ENCODE assay signal across 8 cellular contexts in genomic region chr7:54758702-54759665, GRCh38. TPM values are rescaled to one million over a fixed set of nuclear protein-coding genes. Genes with fewer than 3 reads are reported as not detected.
DNase-seq lines count a peak whose midpoint lies in the region; ATAC-seq and TF ChIP-seq lines count a peak whose summit lies in the region.

SEC61G (minus strand) TSS chr7:54759211; CDS start chr7:54757588, 1,623 bp downstream.

- H3K27ac ChIP-seq in DOHH2 (ENCODE audit: low read depth, low read length) (peak within 1 kb of the TSS; percentile 30), GM23338 (ENCODE audit: low read depth) (peak within 1 kb of the TSS; percentile 77; the same call in 1 of the 2 replicates)

- peak; percentile 94 for ATAC-seq in GM23338
- ATAC-seq in naive B cell (ENCODE audit: low read depth in 2 of 2) = peak; percentile 98 to 99
- peak; percentile 98 for ATAC-seq in stimulated activated memory B cell treated with anti-CD40 and anti-IgM and Interleukin-4, amounts not matched to agents 10 μg/mL and 1 μg/mL and 100 μg/mL, for 72 hours

- H3K4me1 ChIP-seq in DOHH2 (ENCODE audit: control insufficient read depth, low read length) = peaks cover 22% of the 10 kb centered on the region
- peaks cover 10% of the 10 kb centered on the region for H3K4me1 ChIP-seq in GM23338 (ENCODE audit: insufficient read depth)

- H3K4me1 Mint-ChIP-seq in GM23338 (peaks cover 13% of the 10 kb centered on the region; the same call in 2 of the 3 replicates), naive B cell (peaks cover 8 to 33% (median 22%) of the 10 kb centered on the region in 3 donors)
- H3K4me1 Mint-ChIP-seq in stimulated activated memory B cell treated with anti-CD40 and anti-IgM and Interleukin-4, amounts not matched to agents 10 μg/mL and 1 μg/mL and 100 μg/mL, for 72 hours = peaks cover 13% of the 10 kb centered on the region

- H3K27me3 ChIP-seq in DOHH2 (ENCODE audit: control insufficient read depth, low read length) = no peaks in the 10 kb centered on the region
- H3K27me3 ChIP-seq in GM23338 (ENCODE audit: insufficient read depth) = no peaks in the 10 kb centered on the region

- no peak for TF ChIP-seq CTCF in DOHH2 (IDR thresholded peaks at IDR 0.05; ENCODE audit: low read depth, low read length, poor library complexity, severe bottlenecking)
- TF ChIP-seq CTCF in GM23338 (conservative IDR thresholded peaks at IDR 0.05; ENCODE audit: low read depth in 2 of 2) = no peak

- peak within 1 kb of the TSS; percentile 92; the same call in 1 of the 2 replicates for H2AFZ ChIP-seq in GM23338

- H4K20me1 ChIP-seq in DOHH2 (ENCODE audit: control insufficient read depth, insufficient read depth, low read depth, low read length) (peaks cover 19% of the 10 kb centered on the region), GM23338 (replicated peaks; ENCODE audit: insufficient read depth) (peaks cover 10% of the 10 kb centered on the region)

- peaks cover 50% of the 10 kb centered on the region for H3K36me3 ChIP-seq in DOHH2 (ENCODE audit: control insufficient read depth, low read length)
- peaks cover 15% of the 10 kb centered on the region for H3K36me3 ChIP-seq in GM23338 (ENCODE audit: insufficient read depth)

- H3F3A ChIP-seq in DOHH2 (ENCODE audit: control insufficient read depth, insufficient read depth) (peaks cover 2% of the 10 kb centered on the region; the same call in 1 of the 2 replicates), GM23338 (replicated peaks; ENCODE audit: low read depth) (no peaks in the 10 kb centered on the region)

- peak within 1 kb of the TSS; percentile 100 for H3K4me3 Mint-ChIP-seq in GM23338
- H3K4me3 Mint-ChIP-seq in naive B cell = peak within 1 kb of the TSS; percentile 89 to 99 (median 97)
- H3K4me3 Mint-ChIP-seq in stimulated activated memory B cell treated with anti-CD40 and anti-IgM and Interleukin-4, amounts not matched to agents 10 μg/mL and 1 μg/mL and 100 μg/mL, for 72 hours = peak within 1 kb of the TSS; percentile 98

- H3K4me2 ChIP-seq in DOHH2 (ENCODE audit: low read length) (peak within 1 kb of the TSS; percentile 89), GM23338 (peak within 1 kb of the TSS; percentile 89)

- peak; percentile 98 for DNase-seq in GM23338 (ENCODE audit: low spot score)
- peak; percentile 98 for DNase-seq in LHCN-M2 (ENCODE audit: low read depth)
- DNase-seq in RPMI8226 = peak; percentile 98
- peak; percentile 88 to 90 for DNase-seq in activated T-helper 1 cell treated with anti-CD3 and anti-CD28 coated beads, Interleukin-2, amount 50 U/mL, for 16 hours (ENCODE audit: low read depth in 1 of 2, low spot score in 1 of 2)
- DNase-seq in fibroblast of gingiva (ENCODE audit: low read depth) = peak; percentile 97
- peak; percentile 91 for DNase-seq in naive B cell

- H3K9me2 ChIP-seq in DOHH2 (replicated peaks; ENCODE audit: control insufficient read depth, low read length) (no peaks in the 10 kb centered on the region), GM23338 (ENCODE audit: insufficient read depth) (no peaks in the 10 kb centered on the region)

- peak within 1 kb of the TSS; percentile 93 for H3K27ac Mint-ChIP-seq in GM23338
- peak within 1 kb of the TSS; percentile 89 to 97 (median 96) for H3K27ac Mint-ChIP-seq in naive B cell
- H3K27ac Mint-ChIP-seq in stimulated activated memory B cell treated with anti-CD40 and anti-IgM and Interleukin-4, amounts not matched to agents 10 μg/mL and 1 μg/mL and 100 μg/mL, for 72 hours = peak within 1 kb of the TSS; percentile 96

- peaks cover 18% of the 10 kb centered on the region for H3K36me3 Mint-ChIP-seq in GM23338 (ENCODE audit: low read depth)
- H3K36me3 Mint-ChIP-seq in naive B cell = no peaks in the 10 kb centered on the region
- peaks cover 5% of the 10 kb centered on the region for H3K36me3 Mint-ChIP-seq in stimulated activated memory B cell treated with anti-CD40 and anti-IgM and Interleukin-4, amounts not matched to agents 10 μg/mL and 1 μg/mL and 100 μg/mL, for 72 hours

- peak within 1 kb of the TSS; percentile 100 for H3K4me3 ChIP-seq in DOHH2 (ENCODE audit: low read length)
- peak within 1 kb of the TSS; percentile 80 for H3K4me3 ChIP-seq in GM23338

- H3K79me2 ChIP-seq in DOHH2 (ENCODE audit: control insufficient read depth, low read length) (peaks cover 61% of the 10 kb centered on the region), GM23338 (replicated peaks; ENCODE audit: insufficient read depth) (peaks cover 58% of the 10 kb centered on the region)

- H3K9me3 ChIP-seq in DOHH2 (ENCODE audit: control insufficient read depth, insufficient read depth, low read length) = no peaks in the 10 kb centered on the region

- H3K9me3 Mint-ChIP-seq in GM23338 = no peaks in the 10 kb centered on the region; the same call in 2 of the 3 replicates
- no peaks in the 10 kb centered on the region for H3K9me3 Mint-ChIP-seq in naive B cell
- no peaks in the 10 kb centered on the region for H3K9me3 Mint-ChIP-seq in stimulated activated memory B cell treated with anti-CD40 and anti-IgM and Interleukin-4, amounts not matched to agents 10 μg/mL and 1 μg/mL and 100 μg/mL, for 72 hours

- H3K27me3 Mint-ChIP-seq in GM23338 (ENCODE audit: insufficient read depth, low read depth, poor library complexity) (peaks cover 5% of the 10 kb centered on the region), naive B cell (peaks cover 0 to 14% (median 6%) of the 10 kb centered on the region in 3 donors)
- H3K27me3 Mint-ChIP-seq in stimulated activated memory B cell treated with anti-CD40 and anti-IgM and Interleukin-4, amounts not matched to agents 10 μg/mL and 1 μg/mL and 100 μg/mL, for 72 hours = no peaks in the 10 kb centered on the region

TF ChIP-seq in GM23338, 12 proteins besides CTCF, POLR2A, EP300 and RAD21:
- no peak for TF ChIP-seq STAT1 (IDR thresholded peaks at IDR 0.05; ENCODE audit: unreplicated experiment)
- TF ChIP-seq CREB1 (CRISPR knock-in tag; IDR thresholded peaks at IDR 0.05; ENCODE audit: low read depth) = peak; percentile 77
- TF ChIP-seq POLR2AphosphoS5 (IDR thresholded peaks at IDR 0.05; ENCODE audit: low read depth) = peak; percentile 89
- TF ChIP-seq JUNB (IDR thresholded peaks at IDR 0.05; ENCODE audit: unreplicated experiment) = no peak
- TF ChIP-seq ZNF331 (CRISPR knock-in tag; IDR thresholded peaks at IDR 0.05; ENCODE audit: low read depth) = no peak
TF ChIP-seq in GM23338: peak in this region for 2.

RNA-seq across cellular contexts. Expression of gene SEC61G, which starts in this region (rescaled TPM):
- 350 and 503 TPM in 2 replicates for total RNA-seq in GM23338 (2014; rRNA removed; shearing (Covaris generic))
- 483 and 497 TPM in 2 replicates for polyA plus RNA-seq in GM23338 (2016; fragmentation: Nextera tagmentation; extraction: Ambion mirVana)
- 1,569 and 2,585 TPM in 2 replicates for total RNA-seq in LHCN-M2 (2014; rRNA removed)
- polyA plus RNA-seq in LHCN-M2 (2012) = 785 TPM
- polyA plus RNA-seq in naive B cell (ENCODE audit: low read depth in 6 of 6) = 100 to 1,000 TPM; 120 to 189 (median 179) TPM

Comparison
In these comparisons a context has a peak if more than half of its experiments do, and no peak if none do; other contexts are left out.
1. Peak in every context shown above with its lines: DNase-seq, ATAC-seq, H3K4me3 ChIP-seq and H3K27ac ChIP-seq.